ENCODE assay signal across 7 cellular contexts in the genomic region with DNA sequence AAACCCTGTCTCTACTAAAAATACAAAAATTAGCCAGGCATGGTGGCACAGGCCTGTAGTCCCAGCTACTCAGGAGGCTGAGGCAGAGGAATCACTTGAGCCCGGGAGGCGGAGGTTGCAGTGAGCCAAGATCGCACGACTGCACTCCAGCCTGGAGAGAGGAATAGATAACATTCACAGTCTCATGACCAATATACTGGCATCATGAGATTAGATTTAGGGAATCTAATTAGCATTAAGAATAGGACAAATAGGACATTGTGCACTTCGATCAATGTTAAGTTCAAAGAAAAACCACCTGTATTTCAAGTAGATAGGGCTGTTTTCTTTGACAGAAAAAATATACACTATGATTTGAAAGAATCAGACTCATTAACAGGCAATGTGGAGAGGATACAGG.
DNase-seq lines count a peak whose midpoint lies in the region; ATAC-seq and TF ChIP-seq lines count a peak whose summit lies in the region.
"Not testable (repeated sequence)": the region's sequence is repeated elsewhere in the genome, so short reads cannot be mapped to it uniquely, and the experiment has no call there.

No MANE protein-coding gene starts in this region.

- TF ChIP-seq RAD21 in HCT116 (IDR thresholded peaks at IDR 0.05; ENCODE audit: low read depth): not testable (repeated sequence)

- not testable (repeated sequence) for TF ChIP-seq POLR2A in HCT116 (IDR thresholded peaks at IDR 0.05; ENCODE audit: borderline replicate concordance, extremely low read depth, insufficient read depth, insufficient read length)

- RAD21 ChIA-PET in HCT116 (lab: Charles Lee; ENCODE audit: low non-redundant PET in 1 of 2, low total read pairs in 2 of 2, uncharacterized antibody in 2 of 2, unreplicated experiment in 2 of 2): not testable (repeated sequence)

- H3K27me3 ChIP-seq in ACC112 (ENCODE audit: insufficient read depth, low read length); HCT116 (ENCODE audit: insufficient read depth, low read length); Panc1 (ENCODE audit: control insufficient read depth, insufficient read depth, low read length); hepatocyte: not testable (repeated sequence)

- ATAC-seq in HCT116: not testable (repeated sequence)
- ATAC-seq in Panc1: peak; percentile 13; the same call in 1 of the 2 replicates

- BruUV-seq in HCT116 (replicated peaks; lab: Mats Ljungman, UMichigan); Panc1 (replicated peaks; lab: Mats Ljungman, UMichigan): not testable (repeated sequence)

- intact Hi-C loops in HCT116 (cut with micrococcal nuclease); Panc1 (cut with micrococcal nuclease; ENCODE audit: unreplicated experiment): not testable (repeated sequence)

- not testable (repeated sequence) for H3K9me2 ChIP-seq in HCT116 (ENCODE audit: insufficient read depth); hepatocyte (replicated peaks; ENCODE audit: insufficient read depth)

- peaks cover 21% of the 10 kb centered on the region for H3K4me1 ChIP-seq in ACC112 (ENCODE audit: control insufficient read depth, insufficient read depth, low read length, unreplicated experiment)
- peaks cover 9 to 26% of the 10 kb centered on the region in 2 experiments for H3K4me1 ChIP-seq in HCT116 (ENCODE audit: control insufficient read depth in 1 of 2, insufficient read depth in 2 of 2, low read length in 2 of 2)
- peaks cover 22% of the 10 kb centered on the region for H3K4me1 ChIP-seq in Panc1 (ENCODE audit: control insufficient read depth, insufficient read depth, low read length)
- not testable (repeated sequence) for H3K4me1 ChIP-seq in hepatocyte (ENCODE audit: insufficient read depth)

- H3K9ac ChIP-seq in HCT116 (ENCODE audit: low read length): not testable (repeated sequence)

- peak overlapping the region; percentile 57 for H3K4me2 ChIP-seq in HCT116 (ENCODE audit: low read length)
- not testable (repeated sequence) for H3K4me2 ChIP-seq in hepatocyte

- WGBS in hepatocyte (ENCODE audit: low lambda C conversion rate, missing lambda C conversion rate): 77% methylated on average over 5 of the region's 5 CpGs

- POLR2A ChIA-PET in HCT116 (lab: Charles Lee); Panc1 (lab: Charles Lee): not testable (repeated sequence)

- not testable (repeated sequence) for H4K20me1 ChIP-seq in HCT116 (ENCODE audit: insufficient read depth); hepatocyte (ENCODE audit: insufficient read depth, poor library complexity, severe bottlenecking)

- CTCF ChIA-PET in HCT116 (lab: Charles Lee); Panc1 (lab: Charles Lee): not testable (repeated sequence)

- not testable (repeated sequence) for H3K9me3 ChIP-seq in HCT116 (ENCODE audit: control insufficient read depth in 1 of 2, insufficient read depth in 1 of 2, low read depth in 1 of 2, low read length in 2 of 2); Panc1 (ENCODE audit: control insufficient read depth, insufficient read depth, low read depth, low read length); hepatocyte (ENCODE audit: low read depth)

- in situ Hi-C loops in Panc1 (cut with HindIII; ENCODE audit: low pct_unique_long_range_greater_than_20kb, low sequenced_read_pairs); SK-MEL-5 (cut with HindIII; ENCODE audit: low pct_unique_long_range_greater_than_20kb, low sequenced_read_pairs): not testable (repeated sequence)

- not testable (repeated sequence) for H3K4me3 ChIP-seq in ACC112 (ENCODE audit: low read depth, low read length); HCT116 (replicated peaks in 1 of 2; ENCODE audit: low read depth in 1 of 2, low read length in 2 of 2); Panc1 (ENCODE audit: low read depth in 2 of 2, low read length in 2 of 2); hepatocyte

- not testable (repeated sequence) for H2AFZ ChIP-seq in ACC112 (ENCODE audit: low read length, unreplicated experiment); HCT116 (ENCODE audit: low read depth, low read length, poor library complexity, severe bottlenecking); hepatocyte

- not testable (repeated sequence) for H3K36me3 ChIP-seq in ACC112 (ENCODE audit: insufficient read depth, low read length); HCT116 (ENCODE audit: control insufficient read depth in 1 of 2, insufficient read depth in 2 of 2, low read length in 2 of 2); Panc1 (ENCODE audit: control insufficient read depth, insufficient read depth, low read length); hepatocyte (replicated peaks; ENCODE audit: insufficient read depth, low read depth)

- not testable (repeated sequence) for H3K79me2 ChIP-seq in ACC112 (ENCODE audit: control insufficient read depth, insufficient read depth, low read length, unreplicated experiment); HCT116 (ENCODE audit: insufficient read depth, low read length); hepatocyte

- not testable (repeated sequence) for DNase-seq in HCT116 (ENCODE audit: low read depth, low spot score); Panc1 (ENCODE audit: low read depth, low spot score); caudate nucleus (lab: John Stamatoyannopoulos, UW); hepatocyte (ENCODE audit: low spot score)
- peak; percentile 21 for DNase-seq in OCI-M1 (lab: John Stamatoyannopoulos, UW)
- DNase-seq in SK-MEL-5 (ENCODE audit: low read depth, low spot score): peak; percentile 88

- TF ChIP-seq CTCF in HCT116 (IDR thresholded peaks at IDR 0.05 in 2 of 3, conservative IDR thresholded peaks at IDR 0.05 in 1 of 3; ENCODE audit: borderline replicate concordance in 1 of 3, insufficient read depth in 1 of 3, low read depth in 2 of 3, low read length in 2 of 3); Panc1 (IDR thresholded peaks at IDR 0.05); hepatocyte (IDR thresholded peaks at IDR 0.05; ENCODE audit: poor library complexity): not testable (repeated sequence)

- peak overlapping the region; percentile 77; the same call in 1 of the 2 replicates for H3K27ac ChIP-seq in ACC112 (ENCODE audit: low read depth, low read length)
- not testable (repeated sequence) for H3K27ac ChIP-seq in HCT116 (ENCODE audit: low read depth, low read length)
- H3K27ac ChIP-seq in Panc1 (ENCODE audit: low read length): peak overlapping the region; percentile 51
- peak overlapping the region; percentile 19 for H3K27ac ChIP-seq in caudate nucleus (ENCODE audit: low read depth, low read length)
- peak overlapping the region; percentile 34 for H3K27ac ChIP-seq in hepatocyte
